9 cellular contexts compared by ENCODE assay signal in the genomic region with DNA sequence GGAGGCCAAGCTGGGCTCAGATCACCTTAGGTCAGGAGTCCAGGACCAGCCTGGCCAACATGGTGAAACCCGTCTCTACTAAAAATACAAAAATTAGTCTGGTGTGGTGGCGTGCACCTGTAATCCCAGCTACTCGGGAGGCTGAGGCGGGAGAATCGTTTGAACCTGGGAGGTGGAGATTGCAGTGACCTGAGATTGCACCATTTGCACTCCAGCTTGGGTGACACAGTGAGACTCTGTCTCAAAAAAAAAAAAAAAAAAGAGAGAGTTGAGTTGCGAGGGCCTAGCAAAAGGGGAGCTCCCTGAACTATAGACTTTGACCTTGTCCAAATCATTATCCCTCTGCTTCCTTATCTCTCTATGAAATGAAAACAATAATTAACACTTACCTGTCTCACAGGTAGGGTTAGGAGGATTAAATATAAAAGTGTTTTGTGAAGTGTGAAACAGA. TPM values are rescaled to one million over a fixed set of nuclear protein-coding genes. Genes with fewer than 3 reads are reported as not detected.
"Had no signal": no experiment of that assay in that cellular context is flagged by ENCODE, and none has a peak within 500 bp of the region (broad histone marks: within the 10 kb centered on the region; RNA-seq: fewer than 3 reads in every experiment).

No MANE protein-coding gene starts in this region.

RNA-seq across cellular contexts. Expression of a gene that starts 1.7 kb away (rescaled TPM):
- polyA plus RNA-seq: naive thymus-derived CD4-positive, alpha-beta T cell had no signal

RNA-seq across cellular contexts. Expression of a gene that starts 20.9 kb away (rescaled TPM):
- total RNA-seq: chondrocyte; esophagus mucosa; frontal cortex; glomerular endothelial cell; left lung; lower lobe of right lung; mesothelial cell of epicardium; naive thymus-derived CD4-positive, alpha-beta T cell; spleen had no signal
- polyA plus RNA-seq: naive thymus-derived CD4-positive, alpha-beta T cell had no signal
